Comparison of ENCODE assay signal across 11 cellular contexts in the genomic region with DNA sequence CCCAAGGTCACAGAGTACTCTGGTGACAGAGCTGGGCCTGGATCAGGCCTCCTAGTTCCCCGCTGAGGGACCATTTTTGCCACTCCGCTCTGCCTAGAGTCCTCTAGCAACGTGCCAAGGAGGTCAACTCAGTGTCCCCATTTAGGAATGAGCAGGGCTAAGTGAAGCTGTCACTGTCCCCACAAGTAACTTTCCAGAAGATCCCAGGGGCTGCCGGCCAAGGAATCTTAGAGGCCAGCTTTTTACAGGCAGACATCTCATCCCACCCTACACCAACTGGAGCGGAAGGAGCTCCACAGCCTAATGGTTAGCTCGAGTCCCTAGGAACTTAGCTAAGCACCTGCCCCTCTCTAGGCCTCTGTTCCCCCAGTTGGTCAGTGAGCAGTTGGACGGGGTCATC. TPM values are rescaled to one million over a fixed set of nuclear protein-coding genes. Genes with fewer than 3 reads are reported as not detected.
"Had no signal": no experiment of that assay in that cellular context is flagged by ENCODE, and none has a peak within 500 bp of the region (broad histone marks: within the 10 kb centered on the region; RNA-seq: fewer than 3 reads in every experiment).

No MANE protein-coding gene starts in this region.

- H3K27ac ChIP-seq: GM23248, HL-60 had no signal

- FAIRE-seq: HepG2, K562 had no signal

- DNase-seq: GM23248, GOT3, H7, HFFc6 had no signal

- H3K4me1 ChIP-seq: HAP-1 had no signal

- H3K4me3 ChIP-seq: GM23248, HAP-1, K562 had no signal

- ATAC-seq: HCT116, HepG2, K562 had no signal

- H2AFZ ChIP-seq: GM23248 had no signal

- H3K36me3 ChIP-seq: HAP-1 had no signal

- H3K9ac ChIP-seq: GM23248 had no signal

- H3K9me3 ChIP-seq: HAP-1 had no signal

RNA-seq across cellular contexts. Expression of a gene that starts 59.7 kb away (rescaled TPM):
- total RNA-seq: GM23248, H4, HepG2, HFFc6, HT1080, K562 had no signal
- polyA plus RNA-seq: GM23248, HepG2, K562 had no signal
